ENCODE assay signal across 8 cellular contexts in genomic region chr12:122834229-122834920, GRCh38. TPM values are rescaled to one million over a fixed set of nuclear protein-coding genes. Genes with fewer than 3 reads are reported as not detected.
DNase-seq lines count a peak whose midpoint lies in the region; ATAC-seq and TF ChIP-seq lines count a peak whose summit lies in the region.

No MANE protein-coding gene starts in this region.

- H3K4me1 ChIP-seq in neural progenitor cell, result peaks cover 14% of the 10 kb centered on the region

- H3K36me3 Mint-ChIP-seq in activated CD4-positive, alpha-beta T cell treated with anti-CD3 and anti-CD28 coated beads, Interleukin-2, amount 10 ng/mL, durations not matched to agents 24 days and 14 days (ENCODE audit: low read depth), result peaks cover 9% of the 10 kb centered on the region
- H3K36me3 Mint-ChIP-seq in activated naive CD8-positive, alpha-beta T cell treated with anti-CD3 and anti-CD28 coated beads, Interleukin-2, amount 10 ng/mL, durations not matched to agents 7 days and 5 days, result no peaks in the 10 kb centered on the region
- H3K36me3 Mint-ChIP-seq in neural progenitor cell, result peaks cover 7% of the 10 kb centered on the region

- H3K9me3 Mint-ChIP-seq in activated CD4-positive, alpha-beta T cell treated with anti-CD3 and anti-CD28 coated beads, Interleukin-2, amount 10 ng/mL, durations not matched to agents 24 days and 14 days, result no peaks in the 10 kb centered on the region
- H3K9me3 Mint-ChIP-seq in activated naive CD8-positive, alpha-beta T cell treated with anti-CD3 and anti-CD28 coated beads, Interleukin-2, amount 10 ng/mL, durations not matched to agents 7 days and 5 days, result no peaks in the 10 kb centered on the region
- H3K9me3 Mint-ChIP-seq in neural progenitor cell, result no peaks in the 10 kb centered on the region

- H3K27ac Mint-ChIP-seq in activated CD4-positive, alpha-beta T cell treated with anti-CD3 and anti-CD28 coated beads, Interleukin-2, amount 10 ng/mL, durations not matched to agents 24 days and 14 days, result peak overlapping the region; percentile 80
- peak overlapping the region; percentile 85 for H3K27ac Mint-ChIP-seq in activated naive CD8-positive, alpha-beta T cell treated with anti-CD3 and anti-CD28 coated beads, Interleukin-2, amount 10 ng/mL, durations not matched to agents 7 days and 5 days
- H3K27ac Mint-ChIP-seq in neural progenitor cell, result peak overlapping the region; percentile 90

- no peak overlapping the region for H3K9ac ChIP-seq in neural progenitor cell

- POLR2A ChIA-PET in activated naive CD8-positive, alpha-beta T cell treated with anti-CD3 and anti-CD28 coated beads, Interleukin-2, amount 10 ng/mL, durations not matched to agents 7 days and 5 days (lab: Charles Lee), result no interaction called here

- H3K4me2 ChIP-seq in neural progenitor cell, result peak overlapping the region; percentile 84

- no peaks in the 10 kb centered on the region for H3K9me3 ChIP-seq in neural progenitor cell (ENCODE audit: low read depth)

- H3F3A ChIP-seq in neural progenitor cell (ENCODE audit: low read depth), result peaks cover 29% of the 10 kb centered on the region

- H3K4me3 Mint-ChIP-seq in activated CD4-positive, alpha-beta T cell treated with anti-CD3 and anti-CD28 coated beads, Interleukin-2, amount 10 ng/mL, durations not matched to agents 24 days and 14 days, result peak overlapping the region; percentile 89
- peak overlapping the region; percentile 94 for H3K4me3 Mint-ChIP-seq in activated naive CD8-positive, alpha-beta T cell treated with anti-CD3 and anti-CD28 coated beads, Interleukin-2, amount 10 ng/mL, durations not matched to agents 7 days and 5 days
- peak overlapping the region; percentile 95 for H3K4me3 Mint-ChIP-seq in neural progenitor cell

- peak overlapping the region; percentile 86 for H3K27ac ChIP-seq in neural progenitor cell

- intact Hi-C loops in activated CD4-positive, alpha-beta T cell treated with anti-CD3 and anti-CD28 coated beads, Interleukin-2, amount 10 ng/mL, durations not matched to agents 24 days and 14 days (cut with micrococcal nuclease), result no loop called here
- intact Hi-C loops in head of caudate nucleus (cut with DNase I), result no loop called here

- H4K20me1 ChIP-seq in neural progenitor cell (ENCODE audit: low read depth), result peaks cover 22% of the 10 kb centered on the region

- H3K27me3 ChIP-seq in neural progenitor cell, result peaks cover 56% of the 10 kb centered on the region

- H3K4me1 Mint-ChIP-seq in activated CD4-positive, alpha-beta T cell treated with anti-CD3 and anti-CD28 coated beads, Interleukin-2, amount 10 ng/mL, durations not matched to agents 24 days and 14 days, result peaks cover 27% of the 10 kb centered on the region
- peaks cover 31% of the 10 kb centered on the region for H3K4me1 Mint-ChIP-seq in activated naive CD8-positive, alpha-beta T cell treated with anti-CD3 and anti-CD28 coated beads, Interleukin-2, amount 10 ng/mL, durations not matched to agents 7 days and 5 days
- H3K4me1 Mint-ChIP-seq in neural progenitor cell, result peaks cover 33% of the 10 kb centered on the region

- ATAC-seq in activated naive CD8-positive, alpha-beta T cell treated with anti-CD3 and anti-CD28 coated beads, Interleukin-2, amount 10 ng/mL, durations not matched to agents 7 days and 5 days (ENCODE audit: low read depth), result no peak

- peak; percentile 71 for DNase-seq in activated CD4-positive, alpha-beta T cell treated with anti-CD3 and anti-CD28 coated beads, Interleukin-2, amount 10 ng/mL, durations not matched to agents 24 days and 14 days
- DNase-seq in activated CD4-positive, alpha-beta T cell treated with anti-CD3 and anti-CD28 coated beads for 1 hour, result no peak
- DNase-seq in NCI-H2227 (lab: John Stamatoyannopoulos, UW; ENCODE audit: unreplicated experiment), result peak; percentile 79
- DNase-seq in activated naive CD8-positive, alpha-beta T cell treated with anti-CD3 and anti-CD28 coated beads, Interleukin-2, amount 10 ng/mL, durations not matched to agents 7 days and 5 days, result no peak
- DNase-seq in head of caudate nucleus, result peak in 35 of 42 donors; percentile 53 to 87 (median 68)
- DNase-seq in neural progenitor cell (ENCODE audit: low spot score), result peak; percentile 95
- no peak for DNase-seq in NCI-H446 treated with DMSO at 0.1 percent for 48 hours (lab: John Stamatoyannopoulos, UW)
- DNase-seq in GOT3 (lab: John Stamatoyannopoulos, UW), result no peak

- H2AFZ ChIP-seq in neural progenitor cell (replicated peaks), result peak overlapping the region; percentile 45

- peak; percentile 27 for TF ChIP-seq CTCF in neural progenitor cell (IDR thresholded peaks at IDR 0.05)

- peak overlapping the region; percentile 90 for H3K4me3 ChIP-seq in neural progenitor cell

- H3K27me3 Mint-ChIP-seq in activated CD4-positive, alpha-beta T cell treated with anti-CD3 and anti-CD28 coated beads, Interleukin-2, amount 10 ng/mL, durations not matched to agents 24 days and 14 days, result peaks cover 24% of the 10 kb centered on the region
- peaks cover 23% of the 10 kb centered on the region for H3K27me3 Mint-ChIP-seq in activated naive CD8-positive, alpha-beta T cell treated with anti-CD3 and anti-CD28 coated beads, Interleukin-2, amount 10 ng/mL, durations not matched to agents 7 days and 5 days
- peaks cover 8% of the 10 kb centered on the region for H3K27me3 Mint-ChIP-seq in neural progenitor cell (ENCODE audit: insufficient read depth, low read depth)

- H3K79me2 ChIP-seq in neural progenitor cell (ENCODE audit: low read depth), result no peaks in the 10 kb centered on the region

- H3K36me3 ChIP-seq in neural progenitor cell, result no peaks in the 10 kb centered on the region

RNA-seq across cellular contexts. Expression of gene HIP1R, which starts 0.9 kb away (rescaled TPM):
- total RNA-seq in activated CD4-positive, alpha-beta T cell treated with anti-CD3 and anti-CD28 coated beads, Interleukin-2, amount 10 ng/mL, durations not matched to agents 24 days and 14 days, result 23.8 and 25.8 TPM in 2 replicates
- total RNA-seq in activated naive CD8-positive, alpha-beta T cell treated with anti-CD3 and anti-CD28 coated beads, Interleukin-2, amount 10 ng/mL, durations not matched to agents 7 days and 5 days, result 10 to 100 TPM; 54.7 to 57.8 TPM
- total RNA-seq in neural progenitor cell (ENCODE audit: low replicate concordance), result 19.3 and 25.6 TPM in 2 replicates

Comparison
In these comparisons a context has a peak if more than half of its experiments do, and no peak if none do; other contexts are left out.
1. DNase-seq: peak in activated CD4-positive, alpha-beta T cell treated with anti-CD3 and anti-CD28 coated beads, Interleukin-2, amount 10 ng/mL, durations not matched to agents 24 days and 14 days (single experiment), NCI-H2227 (single experiment), head of caudate nucleus (35 of 42) and neural progenitor cell (single experiment); none in activated CD4-positive, alpha-beta T cell treated with anti-CD3 and anti-CD28 coated beads for 1 hour (single experiment), activated naive CD8-positive, alpha-beta T cell treated with anti-CD3 and anti-CD28 coated beads, Interleukin-2, amount 10 ng/mL, durations not matched to agents 7 days and 5 days (single experiment), NCI-H446 treated with DMSO at 0.1 percent for 48 hours (single experiment) and GOT3 (single experiment).
2. Peak in every context shown above with its lines, with median percentiles within 50 percentile points of each other: H3K27ac Mint-ChIP-seq and H3K4me3 Mint-ChIP-seq.